In genomic region chr17:50640701-50641338, GRCh38 we compare ENCODE assay signal across 11 cellular contexts. TPM values are rescaled to one million over a fixed set of nuclear protein-coding genes. Genes with fewer than 3 reads are reported as not detected.
DNase-seq lines count a peak whose midpoint lies in the region; ATAC-seq and TF ChIP-seq lines count a peak whose summit lies in the region.
"Had no signal": no experiment of that assay in that cellular context is flagged by ENCODE, and none has a peak within 500 bp of the region (broad histone marks: within the 10 kb centered on the region; RNA-seq: fewer than 3 reads in every experiment).

No MANE protein-coding gene starts in this region.

- H3K9me3 Mint-ChIP-seq in Caco-2 (ENCODE audit: unreplicated experiment) = no peaks in the 10 kb centered on the region
- H3K9me3 Mint-ChIP-seq in nephron progenitor cell = no peaks in the 10 kb centered on the region
- no peaks in the 10 kb centered on the region for H3K9me3 Mint-ChIP-seq in Calu3 (ENCODE audit: low read depth, unreplicated experiment)
- H3K9me3 Mint-ChIP-seq: memory B cell had no signal

- H3K9me3 ChIP-seq in Caco-2 (no peaks in the 10 kb centered on the region), Peyer's patch (no peaks in the 10 kb centered on the region)

- no peak for ATAC-seq in HG02938 (IDR thresholded peaks at IDR 0.05; ENCODE audit: unreplicated experiment)

- no peaks in the 10 kb centered on the region for H3K27me3 Mint-ChIP-seq in Caco-2 (ENCODE audit: insufficient read depth, unreplicated experiment)
- H3K27me3 Mint-ChIP-seq in nephron progenitor cell (ENCODE audit: low read depth, poor library complexity) = peaks cover 48% of the 10 kb centered on the region
- H3K27me3 Mint-ChIP-seq in Calu3 (ENCODE audit: unreplicated experiment) = no peaks in the 10 kb centered on the region

- no TSS peak for BruUV-seq in Caco-2 (replicated peaks; lab: Mats Ljungman, UMichigan)
- BruUV-seq in Calu3 (replicated peaks; lab: Mats Ljungman, UMichigan) = no TSS peak

- H3K27ac Mint-ChIP-seq in Caco-2 (ENCODE audit: unreplicated experiment) = peak overlapping the region; percentile 10
- no peak overlapping the region for H3K27ac Mint-ChIP-seq in nephron progenitor cell
- H3K27ac Mint-ChIP-seq in Calu3 (ENCODE audit: unreplicated experiment) = no peak overlapping the region
- H3K27ac Mint-ChIP-seq: memory B cell had no signal

- H3K4me3 Mint-ChIP-seq in Caco-2 (ENCODE audit: unreplicated experiment) (no peak overlapping the region), nephron progenitor cell (peak overlapping the region; percentile 15), Calu3 (ENCODE audit: low read depth, unreplicated experiment) (no peak overlapping the region)
- H3K4me3 Mint-ChIP-seq: memory B cell had no signal

- TF ChIP-seq POLR2A in Peyer's patch (IDR thresholded peaks at IDR 0.05) (no peak), erythroblast (IDR thresholded peaks at IDR 0.05; ENCODE audit: low read length) (no peak)

- H3K4me1 ChIP-seq in Caco-2 (peaks cover 56% of the 10 kb centered on the region), Peyer's patch (peaks cover 0 to 65% (median 5%) of the 10 kb centered on the region in 4 donors)

- TF ChIP-seq CTCF in Caco-2 (IDR thresholded peaks at IDR 0.05; ENCODE audit: insufficient read depth in 1 of 2, low read depth in 1 of 2, low read length in 1 of 2, severe bottlenecking in 1 of 2, unreplicated experiment in 1 of 2) = peak in 1 of 2 experiments; percentile 15
- no peak for TF ChIP-seq CTCF in Peyer's patch (IDR thresholded peaks at IDR 0.05)
- no peak for TF ChIP-seq CTCF in nephron progenitor cell (IDR thresholded peaks at IDR 0.05)
- TF ChIP-seq CTCF in Calu3 (IDR thresholded peaks at IDR 0.05; ENCODE audit: unreplicated experiment) = no peak

- POLR2A ChIA-PET in Caco-2 (lab: Charles Lee) = no interaction called here

- no peak overlapping the region for H3K4me3 ChIP-seq in Caco-2 (ENCODE audit: low read depth, low read length)
- H3K4me3 ChIP-seq in Peyer's patch = no peak overlapping the region

- intact Hi-C loops in Caco-2 (cut with micrococcal nuclease; ENCODE audit: unreplicated experiment) = no loop called here
- intact Hi-C loops in Calu3 (cut with micrococcal nuclease; ENCODE audit: unreplicated experiment) = no loop called here

- H3K36me3 ChIP-seq in Caco-2 (ENCODE audit: control insufficient read depth, insufficient read depth, low read length) = no peaks in the 10 kb centered on the region
- no peaks in the 10 kb centered on the region for H3K36me3 ChIP-seq in Peyer's patch

- H3K36me3 Mint-ChIP-seq in Caco-2 (ENCODE audit: insufficient read depth, unreplicated experiment) = no peaks in the 10 kb centered on the region
- no peaks in the 10 kb centered on the region for H3K36me3 Mint-ChIP-seq in nephron progenitor cell (ENCODE audit: low read depth)
- H3K36me3 Mint-ChIP-seq in Calu3 (ENCODE audit: insufficient read depth, unreplicated experiment) = peaks cover 61% of the 10 kb centered on the region
- H3K36me3 Mint-ChIP-seq: memory B cell had no signal

- CTCF ChIA-PET in Caco-2 (lab: Charles Lee) (interaction anchor here (0.6 to 3.4 kb wide), 11 partner anchors 13 to 90 kb away, joined by 3 to 15 read pairs (median 3); no protein-coding TSS in a partner anchor), Calu3 (lab: Charles Lee) (interaction anchor here (0.7 to 8.0 kb wide), 6 partner anchors 10 to 53 kb away, joined by 3 to 78 read pairs (median 4); no protein-coding TSS in a partner anchor)

- no peaks in the 10 kb centered on the region for H3K27me3 ChIP-seq in Caco-2 (replicated peaks; ENCODE audit: control insufficient read depth, insufficient read depth, low read length)
- H3K27me3 ChIP-seq in Peyer's patch = no peaks in the 10 kb centered on the region

- H3K4me1 Mint-ChIP-seq in Caco-2 (ENCODE audit: low read depth, unreplicated experiment) (peaks cover 29% of the 10 kb centered on the region), nephron progenitor cell (peaks cover 44% of the 10 kb centered on the region), Calu3 (ENCODE audit: low read depth, unreplicated experiment) (peaks cover 67% of the 10 kb centered on the region)
- H3K4me1 Mint-ChIP-seq: memory B cell had no signal

- peak overlapping the region in 3 of 4 donors; percentile 22 to 85 (median 67) for H3K27ac ChIP-seq in Peyer's patch

- DNase-seq in Caco-2 = peak; percentile 59 to 86
- peak in 2 of 3 donors; percentile 61 to 74 for DNase-seq in Peyer's patch
- peak; percentile 52 to 72 for DNase-seq in erythroblast (lab: John Stamatoyannopoulos, UW)
- no peak for DNase-seq in nephron progenitor cell
- DNase-seq in inferior parietal cortex (ENCODE audit: extremely low spot score) = no peak
- no peak for DNase-seq in Calu3
- no peak for DNase-seq in DMS79 (lab: John Stamatoyannopoulos, UW)
- DNase-seq: DND-41; effector CD4-positive, alpha-beta T cell had no signal

RNA-seq across cellular contexts. Expression of gene ABCC3, which starts 6.1 kb away (rescaled TPM):
- total RNA-seq in Caco-2 (2022) (39.3 and 45.6 TPM in 2 replicates), Peyer's patch (100 to 1,000 TPM; 190 to 683 (median 305) TPM), Calu3 (2022) (88.0 and 125 TPM in 2 replicates)

Comparison
In these comparisons a context has a peak if more than half of its experiments do, and no peak if none do; other contexts are left out.
1. DNase-seq: peak in Caco-2 (2 of 2), Peyer's patch (2 of 3) and erythroblast (2 of 2); none in nephron progenitor cell (single experiment), inferior parietal cortex (single experiment), Calu3 (single experiment) and DMS79 (single experiment).